In genomic region chr15:60370105-60370803, GRCh38 we compare ENCODE assay signal across 9 cellular contexts. TPM values are rescaled to one million over a fixed set of nuclear protein-coding genes. Genes with fewer than 3 reads are reported as not detected.
DNase-seq lines count a peak whose midpoint lies in the region; ATAC-seq and TF ChIP-seq lines count a peak whose summit lies in the region.
"Had no signal": no experiment of that assay in that cellular context is flagged by ENCODE, and none has a peak within 500 bp of the region (broad histone marks: within the 10 kb centered on the region; RNA-seq: fewer than 3 reads in every experiment).

No MANE protein-coding gene starts in this region.

- H3K4me3 Mint-ChIP-seq in activated T-cell treated with anti-CD3 and anti-CD28 coated beads, Interleukin-2, amount 50 U/mL, for 24 hours, result no peak overlapping the region
- H3K4me3 Mint-ChIP-seq in effector memory CD8-positive, alpha-beta T cell, result no peak overlapping the region

- H3K27me3 Mint-ChIP-seq in activated T-cell treated with anti-CD3 and anti-CD28 coated beads, Interleukin-2, amount 50 U/mL, for 24 hours, result no peaks in the 10 kb centered on the region
- H3K27me3 Mint-ChIP-seq in effector memory CD8-positive, alpha-beta T cell, result no peaks in the 10 kb centered on the region

- H3K36me3 ChIP-seq in uterus, result no peaks in the 10 kb centered on the region

- no peak for TF ChIP-seq CTCF in uterus (IDR thresholded peaks at IDR 0.05)

- intact Hi-C loops in uterus (cut with DNase I; ENCODE audit: low total_unique reads), result no loop called here

- H3K27ac Mint-ChIP-seq in activated T-cell treated with anti-CD3 and anti-CD28 coated beads, Interleukin-2, amount 50 U/mL, for 24 hours, result peak overlapping the region; percentile 93
- peak overlapping the region; percentile 59 to 75 for H3K27ac Mint-ChIP-seq in effector memory CD8-positive, alpha-beta T cell

- TF ChIP-seq POLR2A in uterus (IDR thresholded peaks at IDR 0.05), result no peak

- H3K36me3 Mint-ChIP-seq in activated T-cell treated with anti-CD3 and anti-CD28 coated beads, Interleukin-2, amount 50 U/mL, for 24 hours (ENCODE audit: low read depth), result peaks cover 55% of the 10 kb centered on the region
- H3K36me3 Mint-ChIP-seq in effector memory CD8-positive, alpha-beta T cell (ENCODE audit: insufficient read depth), result peaks cover 48% of the 10 kb centered on the region

- no peak for DNase-seq in activated T-cell treated with anti-CD3 and anti-CD28 coated beads, Interleukin-2, amount 50 U/mL, for 24 hours
- no peak for DNase-seq in activated T-cell treated with anti-CD3 and anti-CD28 coated beads, Interleukin-2, amount 50 U/mL, for 48 hours
- no peak for DNase-seq in effector memory CD8-positive, alpha-beta T cell
- DNase-seq in lung microvascular endothelial cell (ENCODE audit: low read depth in 2 of 2) (peak; percentile 99), uterus (peak in 1 of 2 donors; percentile 57), NCI-H1092 treated with DMSO at 0.1 percent for 48 hours (lab: John Stamatoyannopoulos, UW) (no peak)
- DNase-seq: AML-193 had no signal

- no peaks in the 10 kb centered on the region for H3K27me3 ChIP-seq in uterus

- H3K4me1 ChIP-seq in uterus, result peaks cover 0 to 9% of the 10 kb centered on the region in 2 donors

- H3K4me3 ChIP-seq in uterus, result no peak overlapping the region

- no peaks in the 10 kb centered on the region for H3K9me3 ChIP-seq in uterus

- peak overlapping the region; percentile 69 to 74 for H3K27ac ChIP-seq in uterus

- no peaks in the 10 kb centered on the region for H3K9me3 Mint-ChIP-seq in activated T-cell treated with anti-CD3 and anti-CD28 coated beads, Interleukin-2, amount 50 U/mL, for 24 hours
- no peaks in the 10 kb centered on the region for H3K9me3 Mint-ChIP-seq in effector memory CD8-positive, alpha-beta T cell

- H3K4me1 Mint-ChIP-seq in activated T-cell treated with anti-CD3 and anti-CD28 coated beads, Interleukin-2, amount 50 U/mL, for 24 hours (ENCODE audit: low read depth), result peaks cover 32% of the 10 kb centered on the region
- H3K4me1 Mint-ChIP-seq in effector memory CD8-positive, alpha-beta T cell (ENCODE audit: low read depth in 2 of 2), result peaks cover 19 to 23% of the 10 kb centered on the region in 2 donors

- ATAC-seq in effector memory CD8-positive, alpha-beta T cell (replicated peaks), result no peak
- ATAC-seq in HG02678 (IDR thresholded peaks at IDR 0.05; ENCODE audit: unreplicated experiment) (no peak), HG02973 (IDR thresholded peaks at IDR 0.05; ENCODE audit: unreplicated experiment) (no peak)

RNA-seq across cellular contexts. Expression of gene ANXA2, which starts 27.5 kb away (rescaled TPM):
- total RNA-seq in lung microvascular endothelial cell (2,890 and 4,954 TPM in 2 replicates), uterus (100 to 1,000 TPM; 376 to 811 (median 549) TPM)

Comparison
In these comparisons a context has a peak if more than half of its experiments do, and no peak if none do; other contexts are left out.
1. DNase-seq: peak in lung microvascular endothelial cell (2 of 2); none in activated T-cell treated with anti-CD3 and anti-CD28 coated beads, Interleukin-2, amount 50 U/mL, for 24 hours (single experiment), activated T-cell treated with anti-CD3 and anti-CD28 coated beads, Interleukin-2, amount 50 U/mL, for 48 hours (0 of 2), effector memory CD8-positive, alpha-beta T cell (0 of 3) and NCI-H1092 treated with DMSO at 0.1 percent for 48 hours (single experiment).